ENCODE assay signal across 38 cellular contexts in the genomic region with DNA sequence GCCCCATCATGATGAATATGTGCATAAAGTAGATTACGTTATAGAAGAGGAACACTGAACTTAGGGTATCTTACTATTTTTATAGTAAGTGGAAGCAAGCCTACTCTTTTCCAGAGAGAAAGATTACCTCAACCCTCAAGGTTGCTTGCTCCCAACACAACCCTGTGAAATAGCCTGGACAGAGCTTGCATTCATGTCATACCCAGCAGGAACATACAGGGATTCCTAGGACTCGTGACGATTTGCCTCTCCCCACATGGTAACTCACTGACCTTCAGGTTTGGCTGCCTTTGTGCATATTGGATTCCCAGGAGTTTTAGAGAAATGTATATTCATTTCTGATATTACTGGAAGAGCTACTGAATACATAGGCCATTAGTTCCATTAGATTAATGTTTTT.
"Had no signal": no experiment of that assay in that cellular context is flagged by ENCODE, and none has a peak within 500 bp of the region (broad histone marks: within the 10 kb centered on the region; RNA-seq: fewer than 3 reads in every experiment).

No MANE protein-coding gene starts in this region.

- H3K4me1 ChIP-seq: adrenal gland, ascending aorta, body of pancreas, breast epithelium had no signal

- DNase-seq: activated effector memory CD4-positive, alpha-beta T cell treated with anti-CD3 and anti-CD28 coated beads, Interleukin-2, amount 50 U/mL, for 16 hours; activated effector memory CD4-positive, alpha-beta T cell treated with Interleukin-2 at 50 U/mL for 16 hours; activated gamma-delta T cell; activated gamma-delta T cell treated with Interleukin-2 at 50 U/mL for 16 hours; activated naive CD4-positive, alpha-beta T cell; activated naive CD4-positive, alpha-beta T cell treated with anti-CD3 and anti-CD28 coated beads for 36 hours; activated naive CD4-positive, alpha-beta T cell treated with anti-CD3 and anti-CD28 coated beads, Interleukin-2, amount 10 ng/mL, durations not matched to agents 7 days and 5 days; activated naive CD4-positive, alpha-beta T cell treated with anti-CD3 and anti-CD28 coated beads, Interleukin-2, amount 50 U/mL, for 16 hours; activated naive CD4-positive, alpha-beta T cell treated with Interleukin-2 at 50 U/mL for 16 hours; activated naive CD8-positive, alpha-beta T cell treated with anti-CD3 and anti-CD28 coated beads for 36 hours; activated naive CD8-positive, alpha-beta T cell treated with anti-CD3 and anti-CD28 coated beads, Interleukin-2, amount 10 ng/mL, durations not matched to agents 7 days and 5 days; activated naive CD8-positive, alpha-beta T cell treated with anti-CD3 and anti-CD28 coated beads, Interleukin-2, amount 50 U/mL, for 24 hours; activated T-cell treated with anti-CD3 and anti-CD28 coated beads, Interleukin-2, amount 50 U/mL, for 1 hour; activated T-cell treated with anti-CD3 and anti-CD28 coated beads, Interleukin-2, amount 50 U/mL, for 24 hours; activated T-cell treated with anti-CD3 and anti-CD28 coated beads, Interleukin-2, amount 50 U/mL, for 4 hours; activated T-cell treated with anti-CD3 and anti-CD28 coated beads, Interleukin-2, amount 50 U/mL, for 48 hours; activated T-cell treated with anti-CD3 and anti-CD28 coated beads, Interleukin-2, amount 50 U/mL, for 72 hours; adrenal gland; amniotic stem cell; amygdala; anterior cingulate cortex; aorta; body of pancreas; brain microvascular endothelial cell; caudate nucleus; central memory CD4-positive, alpha-beta T cell; cerebellar nuclear complex had no signal

- H3K4me3 Mint-ChIP-seq: activated naive CD4-positive, alpha-beta T cell treated with anti-CD3 and anti-CD28 coated beads for 36 hours; activated naive CD4-positive, alpha-beta T cell treated with anti-CD3 and anti-CD28 coated beads, Interleukin-2, amount 10 ng/mL, durations not matched to agents 7 days and 5 days; activated naive CD4-positive, alpha-beta T cell treated with anti-CD3 and anti-CD28 coated beads, Interleukin-2, amount 50 U/mL, for 24 hours; activated naive CD8-positive, alpha-beta T cell; activated naive CD8-positive, alpha-beta T cell treated with anti-CD3 and anti-CD28 coated beads for 36 hours; activated naive CD8-positive, alpha-beta T cell treated with anti-CD3 and anti-CD28 coated beads, Interleukin-2, amount 10 ng/mL, durations not matched to agents 7 days and 5 days; activated naive CD8-positive, alpha-beta T cell treated with anti-CD3 and anti-CD28 coated beads, Interleukin-2, amount 50 U/mL, for 24 hours; activated T-cell treated with anti-CD3 and anti-CD28 coated beads, Interleukin-2, amount 50 U/mL, for 24 hours; activated T-cell treated with anti-CD3 and anti-CD28 coated beads, Interleukin-2, amount 50 U/mL, for 4 hours; activated T-cell treated with anti-CD3 and anti-CD28 coated beads, Interleukin-2, amount 50 U/mL, for 72 hours; activated T-helper 1 cell treated with anti-CD3 and anti-CD28 coated beads, Interleukin-12 subunit alpha, Interleukin-12 subunit beta, Interleukin-2, Interleukin-4 antibody, amounts not matched to agents 30 ng/mL and 10 ng/mL and 1 ng/mL, durations not matched to agents 14 hours and 24 hours and 36 hours; activated T-helper 17 cell treated with anti-CD3 and anti-CD28 coated beads, Interleukin-2, amount 50 U/mL, for 72 hours; brain; central memory CD8-positive, alpha-beta T cell had no signal

- H3K27ac Mint-ChIP-seq: activated naive CD4-positive, alpha-beta T cell treated with anti-CD3 and anti-CD28 coated beads for 36 hours; activated naive CD4-positive, alpha-beta T cell treated with anti-CD3 and anti-CD28 coated beads, Interleukin-2, amount 10 ng/mL, durations not matched to agents 7 days and 5 days; activated naive CD4-positive, alpha-beta T cell treated with anti-CD3 and anti-CD28 coated beads, Interleukin-2, amount 50 U/mL, for 24 hours; activated naive CD4-positive, alpha-beta T cell treated with anti-CD3 and anti-CD28 coated beads, Interleukin-2, amount 50 U/mL, for 72 hours; activated naive CD8-positive, alpha-beta T cell; activated naive CD8-positive, alpha-beta T cell treated with anti-CD3 and anti-CD28 coated beads for 36 hours; activated naive CD8-positive, alpha-beta T cell treated with anti-CD3 and anti-CD28 coated beads, Interleukin-2, amount 10 ng/mL, durations not matched to agents 7 days and 5 days; activated naive CD8-positive, alpha-beta T cell treated with anti-CD3 and anti-CD28 coated beads, Interleukin-2, amount 50 U/mL, for 24 hours; activated T-cell treated with anti-CD3 and anti-CD28 coated beads, Interleukin-2, amount 50 U/mL, for 24 hours; activated T-cell treated with anti-CD3 and anti-CD28 coated beads, Interleukin-2, amount 50 U/mL, for 72 hours; activated T-helper 1 cell treated with anti-CD3 and anti-CD28 coated beads, Interleukin-12 subunit alpha, Interleukin-12 subunit beta, Interleukin-2, Interleukin-4 antibody, amounts not matched to agents 30 ng/mL and 10 ng/mL and 1 ng/mL, durations not matched to agents 14 hours and 24 hours and 36 hours; activated T-helper 17 cell treated with anti-CD3 and anti-CD28 coated beads, Interleukin-2, amount 50 U/mL, for 72 hours; activated T-helper 2 cell treated with anti-CD3 and anti-CD28 coated beads, Interferon-gamma antibody, Interleukin-2, Interleukin-4, amounts not matched to agents 10 μg/mL and 5 μg/mL and 100 μg/mL, durations not matched to agents 14 hours and 24 hours and 36 hours; brain had no signal

- H3K4me1 Mint-ChIP-seq: activated naive CD4-positive, alpha-beta T cell treated with anti-CD3 and anti-CD28 coated beads, Interleukin-2, amount 50 U/mL, for 24 hours; activated naive CD8-positive, alpha-beta T cell treated with anti-CD3 and anti-CD28 coated beads for 36 hours; activated naive CD8-positive, alpha-beta T cell treated with anti-CD3 and anti-CD28 coated beads, Interleukin-2, amount 50 U/mL, for 24 hours; activated T-helper 17 cell treated with anti-CD3 and anti-CD28 coated beads, Interleukin-2, amount 50 U/mL, for 72 hours had no signal

- H3K9me3 ChIP-seq: adrenal gland, ascending aorta, body of pancreas, breast epithelium had no signal

- H3K27ac ChIP-seq: adrenal gland, ascending aorta, body of pancreas, brain microvascular endothelial cell, breast epithelium, cardiac muscle cell had no signal

- H3K9me3 Mint-ChIP-seq: activated naive CD4-positive, alpha-beta T cell treated with anti-CD3 and anti-CD28 coated beads for 36 hours; activated naive CD4-positive, alpha-beta T cell treated with anti-CD3 and anti-CD28 coated beads, Interleukin-2, amount 10 ng/mL, durations not matched to agents 7 days and 5 days; activated naive CD4-positive, alpha-beta T cell treated with anti-CD3 and anti-CD28 coated beads, Interleukin-2, amount 50 U/mL, for 24 hours; activated naive CD4-positive, alpha-beta T cell treated with anti-CD3 and anti-CD28 coated beads, Interleukin-2, amount 50 U/mL, for 72 hours; activated naive CD8-positive, alpha-beta T cell treated with anti-CD3 and anti-CD28 coated beads for 36 hours; activated naive CD8-positive, alpha-beta T cell treated with anti-CD3 and anti-CD28 coated beads, Interleukin-2, amount 10 ng/mL, durations not matched to agents 7 days and 5 days; activated naive CD8-positive, alpha-beta T cell treated with anti-CD3 and anti-CD28 coated beads, Interleukin-2, amount 50 U/mL, for 24 hours; activated T-cell treated with anti-CD3 and anti-CD28 coated beads, Interleukin-2, amount 50 U/mL, for 24 hours; activated T-cell treated with anti-CD3 and anti-CD28 coated beads, Interleukin-2, amount 50 U/mL, for 4 hours; activated T-cell treated with anti-CD3 and anti-CD28 coated beads, Interleukin-2, amount 50 U/mL, for 72 hours; activated T-helper 1 cell treated with anti-CD3 and anti-CD28 coated beads, Interleukin-12 subunit alpha, Interleukin-12 subunit beta, Interleukin-2, Interleukin-4 antibody, amounts not matched to agents 30 ng/mL and 10 ng/mL and 1 ng/mL, durations not matched to agents 14 hours and 24 hours and 36 hours; activated T-helper 17 cell treated with anti-CD3 and anti-CD28 coated beads, Interleukin-2, amount 50 U/mL, for 72 hours; activated T-helper 2 cell treated with anti-CD3 and anti-CD28 coated beads, Interferon-gamma antibody, Interleukin-2, Interleukin-4, amounts not matched to agents 10 μg/mL and 5 μg/mL and 100 μg/mL, durations not matched to agents 14 hours and 24 hours and 36 hours; brain; central memory CD8-positive, alpha-beta T cell had no signal

- H3K27me3 ChIP-seq: adrenal gland, ascending aorta, body of pancreas, brain microvascular endothelial cell, breast epithelium, cardiac muscle cell had no signal

- ATAC-seq: activated naive CD4-positive, alpha-beta T cell treated with anti-CD3 and anti-CD28 coated beads, Interleukin-2, amount 50 U/mL, for 72 hours; activated naive CD8-positive, alpha-beta T cell treated with anti-CD3 and anti-CD28 coated beads, Interleukin-2, amount 50 U/mL, for 24 hours; activated T-cell treated with anti-CD3 and anti-CD28 coated beads, Interleukin-2, amount 50 U/mL, for 4 hours; activated T-cell treated with anti-CD3 and anti-CD28 coated beads, Interleukin-2, amount 50 U/mL, for 72 hours; activated T-helper 17 cell treated with anti-CD3 and anti-CD28 coated beads, Interleukin-2, amount 50 U/mL, for 72 hours; body of pancreas had no signal

- H3K4me3 ChIP-seq: adrenal gland, ascending aorta, body of pancreas, breast epithelium, cardiac muscle cell had no signal

- H3K27me3 Mint-ChIP-seq: activated naive CD4-positive, alpha-beta T cell treated with anti-CD3 and anti-CD28 coated beads, Interleukin-2, amount 10 ng/mL, durations not matched to agents 7 days and 5 days; activated naive CD4-positive, alpha-beta T cell treated with anti-CD3 and anti-CD28 coated beads, Interleukin-2, amount 50 U/mL, for 24 hours; activated naive CD8-positive, alpha-beta T cell; activated naive CD8-positive, alpha-beta T cell treated with anti-CD3 and anti-CD28 coated beads for 36 hours; activated naive CD8-positive, alpha-beta T cell treated with anti-CD3 and anti-CD28 coated beads, Interleukin-2, amount 10 ng/mL, durations not matched to agents 7 days and 5 days; activated naive CD8-positive, alpha-beta T cell treated with anti-CD3 and anti-CD28 coated beads, Interleukin-2, amount 50 U/mL, for 24 hours; activated T-cell treated with anti-CD3 and anti-CD28 coated beads, Interleukin-2, amount 50 U/mL, for 24 hours; activated T-helper 17 cell treated with anti-CD3 and anti-CD28 coated beads, Interleukin-2, amount 50 U/mL, for 72 hours; brain; central memory CD8-positive, alpha-beta T cell had no signal
